10 cellular contexts compared by ENCODE assay signal in genomic region chr5:31273631-31274378, GRCh38.
DNase-seq lines count a peak whose midpoint lies in the region; ATAC-seq, FAIRE-seq and TF ChIP-seq lines count a peak whose summit lies in the region.
"Had no signal": no experiment of that assay in that cellular context is flagged by ENCODE, and none has a peak within 500 bp of the region (broad histone marks: within the 10 kb centered on the region; RNA-seq: fewer than 3 reads in every experiment).

No MANE protein-coding gene starts in this region.

- no peak for TF ChIP-seq POLR2A in spleen (IDR thresholded peaks at IDR 0.05)

- H3K36me3 ChIP-seq in brain microvascular endothelial cell (replicated peaks) (peaks cover 3% of the 10 kb centered on the region), spleen (no peaks in the 10 kb centered on the region), colonic mucosa (no peaks in the 10 kb centered on the region)

- in situ Hi-C loops in brain microvascular endothelial cell (cut with HindIII; ENCODE audit: low pct_ligation_motif_present, low sequenced_read_pairs) = no loop called here

- no peak overlapping the region for H3K9ac ChIP-seq in colonic mucosa (ENCODE audit: low read depth in 2 of 2, low read length in 2 of 2)

- intact Hi-C loops in spleen (cut with DNase I; ENCODE audit: low total_unique reads) (no loop called here), colonic mucosa (cut with DNase I) (no loop called here)

- H3K4me3 ChIP-seq in brain microvascular endothelial cell (ENCODE audit: low read depth, low read length) (no peak overlapping the region), spleen (peak overlapping the region in 6 of 8 donors; percentile 3 to 48 (median 20)), colonic mucosa (no peak overlapping the region)

- no peaks in the 10 kb centered on the region for H3K9me3 ChIP-seq in spleen
- H3K9me3 ChIP-seq in colonic mucosa = no peaks in the 10 kb centered on the region

- DNase-seq in GM19239 (ENCODE audit: insufficient read length, low spot score) = no peak
- DNase-seq in brain microvascular endothelial cell = no peak
- DNase-seq in spleen = no peak
- no peak for DNase-seq in colonic mucosa
- no peak for DNase-seq in NCI-H2227 treated with DMSO at 0.1 percent for 48 hours (lab: John Stamatoyannopoulos, UW)
- no peak for DNase-seq in D341Med (ENCODE audit: low spot score)
- DNase-seq: substantia nigra had no signal

- no peaks in the 10 kb centered on the region for H3K27me3 ChIP-seq in brain microvascular endothelial cell (replicated peaks)
- no peaks in the 10 kb centered on the region for H3K27me3 ChIP-seq in spleen (replicated peaks in 1 of 7)
- H3K27me3 ChIP-seq in colonic mucosa = no peaks in the 10 kb centered on the region

- peak; percentile 84 for ATAC-seq in HG02938 (IDR thresholded peaks at IDR 0.05; ENCODE audit: unreplicated experiment)
- ATAC-seq in HG02571 (IDR thresholded peaks at IDR 0.05; ENCODE audit: unreplicated experiment) = no peak

- H3K4me1 ChIP-seq in spleen (no peaks in the 10 kb centered on the region), colonic mucosa (no peaks in the 10 kb centered on the region)

- TF ChIP-seq CTCF in brain microvascular endothelial cell (IDR thresholded peaks at IDR 0.05; ENCODE audit: low read depth, low read length, missing control alignments) (no peak), spleen (IDR thresholded peaks at IDR 0.05 in 8 of 11, conservative IDR thresholded peaks at IDR 0.05 in 3 of 11) (no peak), colonic mucosa (IDR thresholded peaks at IDR 0.05) (no peak)

- 55 to 68% (median 60%) methylated on average over 8 of the region's 8 CpGs for WGBS in spleen, 5 donors

- peak; percentile 23 for FAIRE-seq in GM19239 (lab: Jason Lieb, UNC)
- FAIRE-seq: GM12891 had no signal

- H3K27ac ChIP-seq in brain microvascular endothelial cell (peak overlapping the region; percentile 2), spleen (peak overlapping the region in 4 of 8 donors; percentile 21 to 62 (median 34)), colonic mucosa (no peak overlapping the region)

Comparison
In these comparisons a context has a peak if more than half of its experiments do, and no peak if none do; other contexts are left out.
1. H3K4me3 ChIP-seq: peak in spleen (6 of 8); none in brain microvascular endothelial cell (single experiment) and colonic mucosa (single experiment).